8 cellular contexts compared by ENCODE assay signal in genomic region chr22:36333632-36334031, GRCh38. TPM values are rescaled to one million over a fixed set of nuclear protein-coding genes. Genes with fewer than 3 reads are reported as not detected.
DNase-seq lines count a peak whose midpoint lies in the region; ATAC-seq, FAIRE-seq and TF ChIP-seq lines count a peak whose summit lies in the region.

No MANE protein-coding gene starts in this region.

- no peaks in the 10 kb centered on the region for H3K27me3 ChIP-seq in CD4-positive, alpha-beta T cell (ENCODE audit: control insufficient read depth, insufficient read depth, low read length)
- no peaks in the 10 kb centered on the region for H3K27me3 ChIP-seq in OCI-LY3 (ENCODE audit: low read depth, low read length)
- no peaks in the 10 kb centered on the region for H3K27me3 ChIP-seq in effector memory CD4-positive, alpha-beta T cell (replicated peaks; ENCODE audit: control insufficient read depth, insufficient read depth, low read length, poor library complexity, severe bottlenecking)
- no peaks in the 10 kb centered on the region for H3K27me3 ChIP-seq in pancreas

- peaks cover 50% of the 10 kb centered on the region for H3K4me1 ChIP-seq in OCI-LY3 (ENCODE audit: low read length)
- H3K4me1 ChIP-seq in effector memory CD4-positive, alpha-beta T cell (ENCODE audit: control insufficient read depth, insufficient read depth, low read length, poor library complexity, severe bottlenecking): peaks cover 97% of the 10 kb centered on the region
- H3K4me1 ChIP-seq in pancreas: peaks cover 80 to 93% (median 87%) of the 10 kb centered on the region in 3 donors
- peaks cover 79% of the 10 kb centered on the region for H3K4me1 ChIP-seq in mucosa of descending colon (ENCODE audit: low read depth)

- H3K9ac ChIP-seq in OCI-LY3 (ENCODE audit: low read length): no peak overlapping the region; the same call in 1 of the 2 replicates

- H4K20me1 ChIP-seq in OCI-LY3 (ENCODE audit: insufficient read depth, low read length): peaks cover 24% of the 10 kb centered on the region

- ATAC-seq in CD4-positive, alpha-beta T cell (ENCODE audit: poor library complexity): no peak
- ATAC-seq in pancreas: peak in 2 of 4 donors; percentile 7 to 17
- ATAC-seq in omental fat pad (ENCODE audit: low FRiP score): no peak
- ATAC-seq in HG02642 (IDR thresholded peaks at IDR 0.05; ENCODE audit: poor library complexity, unreplicated experiment): no peak
- no peak for ATAC-seq in GM19463 (IDR thresholded peaks at IDR 0.05; ENCODE audit: unreplicated experiment)
- ATAC-seq in mucosa of descending colon: no peak

- no peak overlapping the region for H3K4me3 ChIP-seq in OCI-LY3 (ENCODE audit: low read length)
- peak overlapping the region; percentile 39 for H3K4me3 ChIP-seq in effector memory CD4-positive, alpha-beta T cell (ENCODE audit: insufficient read depth, low read depth, low read length, poor library complexity, severe bottlenecking)
- no peak overlapping the region for H3K4me3 ChIP-seq in pancreas
- H3K4me3 ChIP-seq in mucosa of descending colon: no peak overlapping the region

- intact Hi-C loops in CD4-positive, alpha-beta T cell (cut with DNase I, micrococcal nuclease): loop anchor here (1.0 to 5.0 kb wide), 5 partner anchors 34 to 119 kb away; partner anchors contain the start of gene MYH9 (in 1 of the 2)
- intact Hi-C loops in pancreas (cut with DNase I) (loop anchor here in 2 of 3 donors (10.0 kb wide), 1 partner anchor 51 kb away; the partner anchor contains the start of gene MYH9 (in 2 of the 2)), mucosa of descending colon (cut with DNase I, micrococcal nuclease) (loop anchor here in 1 of 2 donors (2.0 kb wide), 1 partner anchor 53 kb away; the partner anchor contains the start of gene MYH9)

- no peak for DNase-seq in CD4-positive, alpha-beta T cell
- DNase-seq in effector memory CD4-positive, alpha-beta T cell: no peak
- peak in 1 of 6 donors; percentile 48 for DNase-seq in pancreas
- no peak for DNase-seq in omental fat pad (ENCODE audit: low spot score)
- no peak for DNase-seq in mucosa of descending colon

- CTCF ChIA-PET in CD4-positive, alpha-beta T cell (lab: Charles Lee): interaction anchor here (0.9 to 3.1 kb wide), 9 partner anchors 10 to 137 kb away, joined by 3 to 14 read pairs (median 4); no protein-coding TSS in a partner anchor

- peak overlapping the region; percentile 93 for H3K27ac Mint-ChIP-seq in CD4-positive, alpha-beta T cell

- peaks cover 92% of the 10 kb centered on the region for H3K4me1 Mint-ChIP-seq in CD4-positive, alpha-beta T cell (ENCODE audit: low read depth)

- peak overlapping the region; percentile 90 for H3K4me3 Mint-ChIP-seq in CD4-positive, alpha-beta T cell

- H3K9me3 ChIP-seq in CD4-positive, alpha-beta T cell (ENCODE audit: control insufficient read depth, low read length): no peaks in the 10 kb centered on the region
- no peaks in the 10 kb centered on the region for H3K9me3 ChIP-seq in OCI-LY3 (ENCODE audit: insufficient read depth, low read length)
- H3K9me3 ChIP-seq in effector memory CD4-positive, alpha-beta T cell (ENCODE audit: control insufficient read depth, low read length): no peaks in the 10 kb centered on the region
- H3K9me3 ChIP-seq in pancreas: no peaks in the 10 kb centered on the region
- no peaks in the 10 kb centered on the region for H3K9me3 ChIP-seq in mucosa of descending colon

- TF ChIP-seq CTCF in CD4-positive, alpha-beta T cell (IDR thresholded peaks at IDR 0.05): no peak
- TF ChIP-seq CTCF in OCI-LY3 (IDR thresholded peaks at IDR 0.05; ENCODE audit: low read depth, low read length) (no peak), pancreas (IDR thresholded peaks at IDR 0.05) (no peak), omental fat pad (IDR thresholded peaks at IDR 0.05) (no peak), mucosa of descending colon (IDR thresholded peaks at IDR 0.05) (no peak)

- peaks cover 96% of the 10 kb centered on the region for H3K36me3 Mint-ChIP-seq in CD4-positive, alpha-beta T cell (ENCODE audit: low read depth)

- H3K36me3 ChIP-seq in OCI-LY3 (replicated peaks; ENCODE audit: low read depth, low read length): peaks cover 86% of the 10 kb centered on the region
- H3K36me3 ChIP-seq in effector memory CD4-positive, alpha-beta T cell (ENCODE audit: control insufficient read depth, insufficient read depth, low read length): peaks cover 15% of the 10 kb centered on the region
- peaks cover 0 to 42% (median 2%) of the 10 kb centered on the region in 3 donors for H3K36me3 ChIP-seq in pancreas
- peaks cover 14% of the 10 kb centered on the region for H3K36me3 ChIP-seq in mucosa of descending colon (ENCODE audit: low read depth)

- WGBS in pancreas, 2 donors: 5 to 6% methylated on average over 4 of the region's 4 CpGs

- H3K27ac ChIP-seq in CD4-positive, alpha-beta T cell (ENCODE audit: low read depth, low read length): peak overlapping the region; percentile 92
- peak overlapping the region; percentile 92 for H3K27ac ChIP-seq in OCI-LY3 (ENCODE audit: low read length)
- H3K27ac ChIP-seq in effector memory CD4-positive, alpha-beta T cell (ENCODE audit: insufficient read depth, low read length, poor library complexity, severe bottlenecking): peak overlapping the region; percentile 79
- peak overlapping the region; percentile 59 to 92 (median 72) for H3K27ac ChIP-seq in pancreas

- POLR2A ChIA-PET in CD4-positive, alpha-beta T cell (lab: Charles Lee): interaction anchor here (0.9 to 49.5 kb wide), 10 partner anchors 9 to 148 kb away, joined by 4 to 1847 read pairs (median 8); partner anchors contain the start of genes MYH9 and TXN2

- no peak for FAIRE-seq in pancreas (lab: Jason Lieb, UNC)

- peaks cover 99% of the 10 kb centered on the region for H3K79me2 ChIP-seq in OCI-LY3 (ENCODE audit: low read length)

- H3K9me3 Mint-ChIP-seq in CD4-positive, alpha-beta T cell: no peaks in the 10 kb centered on the region

- H2AFZ ChIP-seq in OCI-LY3 (ENCODE audit: low read depth, low read length): no peak overlapping the region

- H3K27me3 Mint-ChIP-seq in CD4-positive, alpha-beta T cell: no peaks in the 10 kb centered on the region

- peak overlapping the region; percentile 2; the same call in 1 of the 2 replicates for H3K4me2 ChIP-seq in OCI-LY3 (ENCODE audit: low read length)

RNA-seq across cellular contexts. Expression of gene MYH9, which starts 54.1 kb away (rescaled TPM):
- 100 to 1,000 TPM; 901 to 925 TPM for total RNA-seq in CD4-positive, alpha-beta T cell
- total RNA-seq in pancreas (100 to 1,000 TPM; 259 to 554 (median 412) TPM), omental fat pad (100 to 1,000 TPM; 225 to 463 (median 370) TPM), mucosa of descending colon (100 to 1,000 TPM; 501 to 831 (median 599) TPM)
- polyA plus RNA-seq in pancreas: 100 to 1,000 TPM in 1 of 2 donors, 10 to 100 TPM in 1; 80.9 to 152 TPM
